ENCODE assay signal across 1 cellular context in the genomic region with DNA sequence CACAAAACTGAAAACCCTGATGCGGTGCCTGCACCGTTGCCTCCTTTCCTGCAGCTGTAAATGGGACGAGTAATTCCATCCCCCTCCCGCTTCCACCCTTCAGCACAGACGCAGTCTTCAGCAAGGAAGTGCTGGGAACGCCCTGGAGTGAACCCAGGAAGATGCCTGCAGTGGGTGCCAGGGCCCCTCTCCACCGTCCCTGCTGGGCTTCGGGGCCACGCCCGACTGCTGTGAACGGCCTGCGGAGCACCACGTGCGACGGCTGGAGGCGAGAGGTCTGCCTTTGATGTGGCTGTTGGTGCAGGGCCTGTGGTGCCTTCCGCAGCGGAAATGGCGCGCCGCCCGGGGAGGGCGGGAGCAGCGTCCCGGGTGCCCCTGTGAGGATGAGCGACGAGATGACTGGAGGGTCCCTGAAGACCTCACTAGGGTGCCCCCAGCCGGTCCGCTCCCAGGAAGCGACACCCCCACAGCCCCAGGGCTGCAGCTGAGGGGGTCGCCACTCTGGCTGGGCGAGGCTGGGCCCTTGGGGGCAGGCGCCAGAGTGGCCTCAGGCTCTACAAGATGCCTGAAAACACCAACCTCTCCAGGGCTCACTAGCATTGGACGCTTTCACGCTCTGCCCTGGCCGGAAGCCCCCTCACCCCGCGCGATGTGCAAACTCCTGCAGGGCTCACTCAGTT.
TF ChIP-seq lines count a peak whose summit lies in the region.

No MANE protein-coding gene starts in this region.

TF ChIP-seq in endothelial cell of umbilical vein, 7 proteins besides CTCF, POLR2A, EP300 and RAD21 (continued from another document):
- TF ChIP-seq, protein P1, sequence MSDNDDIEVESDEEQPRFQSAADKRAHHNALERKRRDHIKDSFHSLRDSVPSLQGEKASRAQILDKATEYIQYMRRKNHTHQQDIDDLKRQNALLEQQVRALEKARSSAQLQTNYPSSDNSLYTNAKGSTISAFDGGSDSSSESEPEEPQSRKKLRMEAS (IDR thresholded peaks at IDR 0.05; ENCODE audit: insufficient read depth, insufficient read length): peak; percentile 85
- TF ChIP-seq MYC (IDR thresholded peaks at IDR 0.05; ENCODE audit: low read depth, low read length) (peak; percentile 99), GATA2 (IDR thresholded peaks at IDR 0.05; ENCODE audit: insufficient read depth, insufficient read length, low read depth, low read length) (no peak)
